In the genomic region with DNA sequence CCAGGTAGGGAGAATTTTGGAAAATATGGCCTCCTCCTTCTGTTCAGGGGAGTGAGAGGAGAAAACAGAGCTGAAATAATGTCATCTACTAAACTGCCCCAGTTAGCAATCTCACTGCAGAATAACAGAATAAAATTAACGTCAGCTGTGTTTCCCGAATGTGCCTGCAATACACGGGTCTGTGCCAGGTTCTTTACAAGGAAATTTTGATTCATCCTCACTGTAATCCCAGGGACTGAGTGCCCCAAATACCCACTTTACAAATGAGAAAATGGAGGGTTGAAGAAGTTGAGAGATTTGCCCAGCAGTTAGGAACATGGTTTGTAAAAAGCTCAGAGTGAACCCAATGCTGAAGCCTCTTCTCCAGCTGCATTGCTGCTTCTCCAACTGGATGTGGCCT, we compare ENCODE assay signal across 18 cellular contexts. TPM values are rescaled to one million over a fixed set of nuclear protein-coding genes. Genes with fewer than 3 reads are reported as not detected.
DNase-seq lines count a peak whose midpoint lies in the region; ATAC-seq, FAIRE-seq and TF ChIP-seq lines count a peak whose summit lies in the region.
"Had no signal": no experiment of that assay in that cellular context is flagged by ENCODE, and none has a peak within 500 bp of the region (broad histone marks: within the 10 kb centered on the region; RNA-seq: fewer than 3 reads in every experiment).

No MANE protein-coding gene starts in this region.

- H3K36me3 ChIP-seq in ACC112 (ENCODE audit: insufficient read depth, low read length) = no peaks in the 10 kb centered on the region
- no peaks in the 10 kb centered on the region for H3K36me3 ChIP-seq in HCT116 (ENCODE audit: control insufficient read depth in 1 of 2, insufficient read depth in 2 of 2, low read length in 2 of 2)
- no peaks in the 10 kb centered on the region for H3K36me3 ChIP-seq in mesenchymal stem cell (ENCODE audit: control insufficient read depth in 1 of 2, insufficient read depth in 2 of 2, low read depth in 1 of 2, low read length in 2 of 2)
- H3K36me3 ChIP-seq in SJCRH30 = no peaks in the 10 kb centered on the region
- H3K36me3 ChIP-seq in pancreas = no peaks in the 10 kb centered on the region
- H3K36me3 ChIP-seq: BE2C had no signal

- no peak overlapping the region for H2BK15ac ChIP-seq in mesenchymal stem cell (ENCODE audit: low read depth, poor library complexity, severe bottlenecking)

- peaks cover 20 to 23% of the 10 kb centered on the region in 2 donors for H3K27me3 Mint-ChIP-seq in effector memory CD8-positive, alpha-beta T cell

- no peak overlapping the region for H4K91ac ChIP-seq in mesenchymal stem cell (ENCODE audit: low read length)

- H2BK12ac ChIP-seq in mesenchymal stem cell (ENCODE audit: low read length in 2 of 2) = no peak overlapping the region

- DNase-seq in HCT116 (ENCODE audit: low read depth, low spot score) = no peak
- DNase-seq in effector memory CD8-positive, alpha-beta T cell = no peak
- DNase-seq in mesenchymal stem cell = no peak
- no peak for DNase-seq in SJCRH30
- no peak for DNase-seq in NCI-H146 treated with DMSO at 0.1 percent for 48 hours (lab: John Stamatoyannopoulos, UW; ENCODE audit: unreplicated experiment)
- DNase-seq in pancreas = no peak
- DNase-seq in RPMI8226 = no peak
- DNase-seq: ACHN, BE2C, Kasumi-1, NCI-H2029, NCI-H2171 treated with DMSO at 0.1 percent for 48 hours, NCI-H774 had no signal

- H3K18ac ChIP-seq in mesenchymal stem cell (ENCODE audit: low read depth in 1 of 2, low read length in 2 of 2) = no peak overlapping the region

- no peak overlapping the region for H3K4ac ChIP-seq in mesenchymal stem cell (ENCODE audit: low read depth in 1 of 2, low read length in 2 of 2)

- no peak for FAIRE-seq in pancreas (lab: Jason Lieb, UNC)

- TF ChIP-seq CTCF in HCT116 (IDR thresholded peaks at IDR 0.05 in 2 of 3, conservative IDR thresholded peaks at IDR 0.05 in 1 of 3; ENCODE audit: borderline replicate concordance in 1 of 3, insufficient read depth in 1 of 3, low read depth in 2 of 3, low read length in 2 of 3) = no peak
- TF ChIP-seq CTCF in pancreas (IDR thresholded peaks at IDR 0.05) = no peak

- H3K9me3 ChIP-seq in HCT116 (ENCODE audit: control insufficient read depth in 1 of 2, insufficient read depth in 1 of 2, low read depth in 1 of 2, low read length in 2 of 2) (no peaks in the 10 kb centered on the region), mesenchymal stem cell (ENCODE audit: control insufficient read depth, low read length) (no peaks in the 10 kb centered on the region), SJCRH30 (replicated peaks) (no peaks in the 10 kb centered on the region), pancreas (no peaks in the 10 kb centered on the region)
- H3K9me3 ChIP-seq: BE2C had no signal

- H3K79me2 ChIP-seq in ACC112 (ENCODE audit: control insufficient read depth, insufficient read depth, low read length, unreplicated experiment) (no peaks in the 10 kb centered on the region), HCT116 (ENCODE audit: insufficient read depth, low read length) (no peaks in the 10 kb centered on the region)

- no peak for TF ChIP-seq RAD21 in HCT116 (IDR thresholded peaks at IDR 0.05; ENCODE audit: low read depth)

- no peak overlapping the region for H2BK5ac ChIP-seq in mesenchymal stem cell (ENCODE audit: low read depth, low read length, poor library complexity, severe bottlenecking)

- no peaks in the 10 kb centered on the region for H4K20me1 ChIP-seq in HCT116 (ENCODE audit: insufficient read depth)

- peak overlapping the region; percentile 55; the same call in 1 of the 2 replicates for H3K4me2 ChIP-seq in HCT116 (ENCODE audit: low read length)
- no peak overlapping the region for H3K4me2 ChIP-seq in mesenchymal stem cell (ENCODE audit: low read length, poor library complexity, severe bottlenecking)

- H3K27me3 ChIP-seq in ACC112 (ENCODE audit: insufficient read depth, low read length) (no peaks in the 10 kb centered on the region), HCT116 (ENCODE audit: insufficient read depth, low read length) (no peaks in the 10 kb centered on the region; the same call in 1 of the 2 replicates), mesenchymal stem cell (ENCODE audit: control insufficient read depth in 1 of 2, insufficient read depth in 1 of 2, low read length in 2 of 2) (no peaks in the 10 kb centered on the region), SJCRH30 (no peaks in the 10 kb centered on the region), pancreas (no peaks in the 10 kb centered on the region)

- H3K9me2 ChIP-seq in HCT116 (ENCODE audit: insufficient read depth) = no peaks in the 10 kb centered on the region

- H3K36me3 Mint-ChIP-seq in effector memory CD8-positive, alpha-beta T cell (ENCODE audit: insufficient read depth) = peaks cover 5% of the 10 kb centered on the region

- no TSS peak for BruUV-seq in HCT116 (replicated peaks; lab: Mats Ljungman, UMichigan)

- no peak overlapping the region for H2AFZ ChIP-seq in ACC112 (ENCODE audit: low read length, unreplicated experiment)
- H2AFZ ChIP-seq in HCT116 (ENCODE audit: low read depth, low read length, poor library complexity, severe bottlenecking) = no peak overlapping the region
- H2AFZ ChIP-seq in mesenchymal stem cell (ENCODE audit: low read depth, low read length) = no peak overlapping the region

- no peak overlapping the region for H3K14ac ChIP-seq in mesenchymal stem cell (ENCODE audit: low read length in 2 of 2)

- H3K27ac ChIP-seq in ACC112 (ENCODE audit: low read depth, low read length) (peak overlapping the region; percentile 94), HCT116 (ENCODE audit: low read depth, low read length) (no peak overlapping the region), mesenchymal stem cell (ENCODE audit: low read length, poor library complexity, severe bottlenecking) (no peak overlapping the region), SJCRH30 (no peak overlapping the region), pancreas (no peak overlapping the region)

- H3K9ac ChIP-seq in HCT116 (ENCODE audit: low read length) (no peak overlapping the region), mesenchymal stem cell (ENCODE audit: low read length) (peak overlapping the region; percentile 21)

- peaks cover 9 to 14% of the 10 kb centered on the region in 2 donors for H3K4me1 Mint-ChIP-seq in effector memory CD8-positive, alpha-beta T cell (ENCODE audit: low read depth in 2 of 2)

- H3K23ac ChIP-seq in mesenchymal stem cell (ENCODE audit: low read length in 2 of 2) = no peak overlapping the region

- CTCF ChIA-PET in HCT116 (lab: Charles Lee) = interaction anchor here (1.1 to 1.3 kb wide), 2 partner anchors 79 to 205 kb away, joined by 3 read pairs; no protein-coding TSS in a partner anchor

- peaks cover 0 to 10% of the 10 kb centered on the region in 2 donors for H3K9me3 Mint-ChIP-seq in effector memory CD8-positive, alpha-beta T cell

- H3K4me3 Mint-ChIP-seq in effector memory CD8-positive, alpha-beta T cell = no peak overlapping the region

- no peaks in the 10 kb centered on the region for H3K79me1 ChIP-seq in mesenchymal stem cell (replicated peaks; ENCODE audit: low read length, poor library complexity, severe bottlenecking)

- H2BK120ac ChIP-seq in mesenchymal stem cell (ENCODE audit: low read depth, low read length) = no peak overlapping the region

- POLR2A ChIA-PET in HCT116 (lab: Charles Lee) = no interaction called here

- RAD21 ChIA-PET in HCT116 (lab: Charles Lee; ENCODE audit: low non-redundant PET in 1 of 2, low total read pairs in 2 of 2, uncharacterized antibody in 2 of 2, unreplicated experiment in 2 of 2) = no interaction called here

- H3K4me3 ChIP-seq in ACC112 (ENCODE audit: low read depth, low read length) (no peak overlapping the region), HCT116 (replicated peaks in 1 of 2; ENCODE audit: low read depth in 1 of 2, low read length in 2 of 2) (no peak overlapping the region), mesenchymal stem cell (ENCODE audit: insufficient read depth in 1 of 2, low read depth in 1 of 2, low read length in 2 of 2) (no peak overlapping the region), SJCRH30 (no peak overlapping the region), pancreas (no peak overlapping the region)

- ATAC-seq in HCT116 = no peak
- ATAC-seq in effector memory CD8-positive, alpha-beta T cell (replicated peaks) = no peak
- no peak for ATAC-seq in pancreas

- peak overlapping the region; percentile 83 to 86 for H3K27ac Mint-ChIP-seq in effector memory CD8-positive, alpha-beta T cell

- intact Hi-C loops in HCT116 (cut with micrococcal nuclease) = no loop called here
- intact Hi-C loops in pancreas (cut with DNase I) = no loop called here

- WGBS in mesenchymal stem cell = 95% methylated on average over 3 of the region's 3 CpGs
- WGBS in pancreas, 2 donors = 68 to 84% methylated on average over 3 of the region's 3 CpGs

- peaks cover 51% of the 10 kb centered on the region for H3K4me1 ChIP-seq in ACC112 (ENCODE audit: control insufficient read depth, insufficient read depth, low read length, unreplicated experiment)
- peaks cover 18 to 54% of the 10 kb centered on the region in 2 experiments for H3K4me1 ChIP-seq in HCT116 (ENCODE audit: control insufficient read depth in 1 of 2, insufficient read depth in 2 of 2, low read length in 2 of 2)
- peaks cover 9% of the 10 kb centered on the region for H3K4me1 ChIP-seq in mesenchymal stem cell (ENCODE audit: control insufficient read depth, insufficient read depth, low read depth, low read length)
- peaks cover 12% of the 10 kb centered on the region for H3K4me1 ChIP-seq in SJCRH30
- H3K4me1 ChIP-seq in pancreas = no peaks in the 10 kb centered on the region
- H3K4me1 ChIP-seq: BE2C had no signal

- H2AK5ac ChIP-seq in mesenchymal stem cell (ENCODE audit: low read length, severe bottlenecking) = no peak overlapping the region

- H4K8ac ChIP-seq in mesenchymal stem cell (ENCODE audit: low read length) = no peak overlapping the region

- no peak for TF ChIP-seq POLR2A in HCT116 (IDR thresholded peaks at IDR 0.05; ENCODE audit: borderline replicate concordance, extremely low read depth, insufficient read depth, insufficient read length)

RNA-seq across cellular contexts. Expression of a gene that starts 21.3 kb away (rescaled TPM):
- total RNA-seq in HCT116 (2021; ENCODE audit: unreplicated experiment) (not detected), pancreas (10 to 100 TPM in 3 of 6 donors, 1 to 10 TPM in 3; 5.2 to 17.4 (median 10.3) TPM)
- not detected in 2 replicates for polyA plus RNA-seq in HCT116 (2012)
- polyA plus RNA-seq in mesenchymal stem cell (2013, experiment 1 of 2) = not detected
- polyA plus RNA-seq in mesenchymal stem cell (2013, experiment 2 of 2) = not detected
- not detected in 2 replicates for total RNA-seq in SJCRH30 (2014; rRNA removed; shearing (Covaris generic))
- polyA plus RNA-seq in pancreas = 10 to 100 TPM; 13.1 to 17.7 TPM
- total RNA-seq: NCI-H460 had no signal

RNA-seq across cellular contexts. Expression of a gene that starts 22.1 kb away (rescaled TPM):
- total RNA-seq in HCT116 (2021; ENCODE audit: unreplicated experiment) (not detected), pancreas (not detected)
- polyA plus RNA-seq in HCT116 (2012) = not detected in 2 replicates
- polyA plus RNA-seq in mesenchymal stem cell (2013, experiment 1 of 2) = not detected
- polyA plus RNA-seq in mesenchymal stem cell (2013, experiment 2 of 2) = not detected
- total RNA-seq in SJCRH30 (2014; rRNA removed; shearing (Covaris generic)) = not detected in 2 replicates
- not detected for polyA plus RNA-seq in pancreas
- total RNA-seq: Daoy, H4, NCI-H460, RPMI7951 had no signal

RNA-seq across cellular contexts. Expression of a gene that starts 44.0 kb away (rescaled TPM):
- 9.1 TPM for total RNA-seq in HCT116 (2021; ENCODE audit: unreplicated experiment)
- polyA plus RNA-seq in HCT116 (2012) = 4.9 and 6.6 TPM in 2 replicates
- not detected for polyA plus RNA-seq in mesenchymal stem cell (2013, experiment 1 of 2)
- not detected for polyA plus RNA-seq in mesenchymal stem cell (2013, experiment 2 of 2)
- total RNA-seq in SJCRH30 (2014; rRNA removed; shearing (Covaris generic)) = 0.08 TPM in 1 of 2 replicates, not detected in the other
- total RNA-seq in pancreas = 100 to 1,000 TPM in 4 of 6 donors, 10 to 100 TPM in 2; 45.0 to 328 (median 170) TPM
- polyA plus RNA-seq in pancreas = 100 to 1,000 TPM in 1 of 2 donors, 10 to 100 TPM in 1; 45.7 to 246 TPM

RNA-seq across cellular contexts. Expression of a gene that starts 51.3 kb away (rescaled TPM):
- not detected for total RNA-seq in HCT116 (2021; ENCODE audit: unreplicated experiment)
- polyA plus RNA-seq in HCT116 (2012) = 0.04 TPM in 1 of 2 replicates, not detected in the other
- not detected for polyA plus RNA-seq in mesenchymal stem cell (2013, experiment 1 of 2)
- polyA plus RNA-seq in mesenchymal stem cell (2013, experiment 2 of 2) = not detected
- 0.03 TPM in 1 of 2 replicates, not detected in the other for total RNA-seq in SJCRH30 (2014; rRNA removed; shearing (Covaris generic))
- total RNA-seq in pancreas = under 1 TPM; 0.19 to 0.70 (median 0.34) TPM
- 1 to 10 TPM; 1.1 to 4.3 TPM for polyA plus RNA-seq in pancreas
- total RNA-seq: Daoy, H4, NCI-H460, RPMI7951 had no signal
